ENCODE assay signal across 1 cellular context in genomic region chr11:1674194-1674878, GRCh38.
TF ChIP-seq lines count a peak whose summit lies in the region.

No MANE protein-coding gene starts in this region.

TF ChIP-seq in GM23338, 12 proteins besides CTCF, POLR2A, EP300 and RAD21:
- no peak for TF ChIP-seq ZNF462 (CRISPR knock-in tag; IDR thresholded peaks at IDR 0.05)
- no peak for TF ChIP-seq JUNB (IDR thresholded peaks at IDR 0.05; ENCODE audit: unreplicated experiment)
TF ChIP-seq in GM23338: peak in this region for 0.
